Comparison of ENCODE assay signal across 24 cellular contexts in genomic region chr5:133368009-133368408, GRCh38.
"Had no signal": no experiment of that assay in that cellular context is flagged by ENCODE, and none has a peak within 500 bp of the region (broad histone marks: within the 10 kb centered on the region; RNA-seq: fewer than 3 reads in every experiment).

No MANE protein-coding gene starts in this region.

- H3K27ac ChIP-seq: brain microvascular endothelial cell had no signal

- ATAC-seq: activated CD8-positive, alpha-beta memory T cell treated with anti-CD3 and anti-CD28 coated beads, Interleukin-2, amount 10 ng/mL, durations not matched to agents 7 days and 5 days; activated naive CD4-positive, alpha-beta T cell treated with anti-CD3 and anti-CD28 coated beads, Interleukin-2, amount 50 U/mL, for 72 hours; T-helper 17 cell; WTC11 had no signal

- H3K36me3 ChIP-seq: brain microvascular endothelial cell had no signal

- DNase-seq: activated CD4-positive, alpha-beta T cell treated with anti-CD3 and anti-CD28 coated beads for 48 hours; activated CD4-positive, alpha-beta T cell treated with anti-CD3 and anti-CD28 coated beads, Interleukin-2, amount 50 U/mL, for 4 hours; activated CD4-positive, CD25-positive, alpha-beta regulatory T cell treated with anti-CD3 and anti-CD28 coated beads, Interleukin-2, amount 50 U/mL, for 72 hours; activated CD8-positive, alpha-beta memory T cell treated with anti-CD3 and anti-CD28 coated beads, Interleukin-2, amount 10 ng/mL, durations not matched to agents 7 days and 5 days; activated effector memory CD4-positive, alpha-beta T cell treated with Interleukin-2 at 50 U/mL for 16 hours; activated naive CD4-positive, alpha-beta T cell treated with Interleukin-2 at 50 U/mL for 16 hours; activated T-cell treated with anti-CD3 and anti-CD28 coated beads, Interleukin-2, amount 50 U/mL, for 24 hours; amygdala; brain microvascular endothelial cell; KG1; NCI-H1092; NCI-H1417; NCI-H1930; NCI-H2171; NCI-H2227 treated with DMSO at 0.1 percent for 48 hours; NCI-H446 treated with DMSO at 0.1 percent for 48 hours; NCI-H524 treated with DMSO at 0.1 percent for 48 hours; NCI-H748 treated with DMSO at 0.1 percent for 48 hours; SIG-M5; T-helper 17 cell; T-helper 9 cell had no signal

- H3K27me3 ChIP-seq: brain microvascular endothelial cell had no signal

- H3K4me1 Mint-ChIP-seq: activated CD8-positive, alpha-beta memory T cell treated with anti-CD3 and anti-CD28 coated beads, Interleukin-2, amount 10 ng/mL, durations not matched to agents 7 days and 5 days had no signal

- H3K27ac Mint-ChIP-seq: activated CD8-positive, alpha-beta memory T cell treated with anti-CD3 and anti-CD28 coated beads, Interleukin-2, amount 10 ng/mL, durations not matched to agents 7 days and 5 days; activated naive CD4-positive, alpha-beta T cell treated with anti-CD3 and anti-CD28 coated beads, Interleukin-2, amount 50 U/mL, for 72 hours; activated T-cell treated with anti-CD3 and anti-CD28 coated beads, Interleukin-2, amount 50 U/mL, for 24 hours; activated T-helper 1 cell treated with anti-CD3 and anti-CD28 coated beads, Interleukin-12 subunit alpha, Interleukin-12 subunit beta, Interleukin-2, Interleukin-4 antibody, amounts not matched to agents 30 ng/mL and 10 ng/mL and 1 ng/mL, durations not matched to agents 14 hours and 24 hours and 36 hours; T-helper 17 cell; WTC11 had no signal

- H3K36me3 Mint-ChIP-seq: activated CD8-positive, alpha-beta memory T cell treated with anti-CD3 and anti-CD28 coated beads, Interleukin-2, amount 10 ng/mL, durations not matched to agents 7 days and 5 days; activated naive CD4-positive, alpha-beta T cell treated with anti-CD3 and anti-CD28 coated beads, Interleukin-2, amount 50 U/mL, for 72 hours; WTC11 had no signal

- H3K4me3 Mint-ChIP-seq: activated CD8-positive, alpha-beta memory T cell treated with anti-CD3 and anti-CD28 coated beads, Interleukin-2, amount 10 ng/mL, durations not matched to agents 7 days and 5 days; activated T-cell treated with anti-CD3 and anti-CD28 coated beads, Interleukin-2, amount 50 U/mL, for 24 hours; activated T-helper 1 cell treated with anti-CD3 and anti-CD28 coated beads, Interleukin-12 subunit alpha, Interleukin-12 subunit beta, Interleukin-2, Interleukin-4 antibody, amounts not matched to agents 30 ng/mL and 10 ng/mL and 1 ng/mL, durations not matched to agents 14 hours and 24 hours and 36 hours; T-helper 17 cell; WTC11 had no signal

- H3K9me3 Mint-ChIP-seq: activated naive CD4-positive, alpha-beta T cell treated with anti-CD3 and anti-CD28 coated beads, Interleukin-2, amount 50 U/mL, for 72 hours; activated T-cell treated with anti-CD3 and anti-CD28 coated beads, Interleukin-2, amount 50 U/mL, for 24 hours; activated T-helper 1 cell treated with anti-CD3 and anti-CD28 coated beads, Interleukin-12 subunit alpha, Interleukin-12 subunit beta, Interleukin-2, Interleukin-4 antibody, amounts not matched to agents 30 ng/mL and 10 ng/mL and 1 ng/mL, durations not matched to agents 14 hours and 24 hours and 36 hours; WTC11 had no signal
